In genomic region chr11:134480129-134480652, GRCh38 we compare ENCODE assay signal across 28 cellular contexts.
A peak's percentile ranks its signal among the peaks of the same experiment; 100 is the strongest.
DNase-seq lines count a peak whose midpoint lies in the region; ATAC-seq and TF ChIP-seq lines count a peak whose summit lies in the region.
"Had no signal": no experiment of that assay in that cellular context is flagged by ENCODE, and none has a peak within 500 bp of the region (broad histone marks: within the 10 kb centered on the region; RNA-seq: fewer than 3 reads in every experiment).

No MANE protein-coding gene starts in this region.

- no peaks in the 10 kb centered on the region for H3K79me1 ChIP-seq in trophoblast cell (ENCODE audit: low read length)

- H3K4me3 ChIP-seq in trophoblast cell (ENCODE audit: low read depth, low read length) = no peak overlapping the region
- H3K4me3 ChIP-seq: K562, SJSA1 had no signal

- H3K4me1 Mint-ChIP-seq in glutamatergic neuron (ENCODE audit: low read depth, unreplicated experiment) = peaks cover 73% of the 10 kb centered on the region
- H3K4me1 Mint-ChIP-seq: B cell had no signal

- no peak overlapping the region for H2BK120ac ChIP-seq in trophoblast cell (ENCODE audit: insufficient read depth, low read length, poor library complexity)

- H3K4ac ChIP-seq in trophoblast cell (ENCODE audit: low read depth, low read length) = no peak overlapping the region

- no peak overlapping the region for H3K4me2 ChIP-seq in trophoblast cell (ENCODE audit: low read length)

- peaks cover 4% of the 10 kb centered on the region for H3K36me3 Mint-ChIP-seq in glutamatergic neuron (ENCODE audit: unreplicated experiment)
- H3K36me3 Mint-ChIP-seq: CD8-positive, alpha-beta T cell had no signal

- H3K36me3 ChIP-seq in trophoblast cell (ENCODE audit: control insufficient read depth in 1 of 2, insufficient read depth in 2 of 2, low read length in 2 of 2) = no peaks in the 10 kb centered on the region
- H3K36me3 ChIP-seq: SJSA1 had no signal

- H3K27ac ChIP-seq in trophoblast cell (ENCODE audit: low read depth, low read length) = no peak overlapping the region
- H3K27ac ChIP-seq: 22Rv1, C4-2B, SJSA1 had no signal

- peaks cover 23% of the 10 kb centered on the region for H3K27me3 Mint-ChIP-seq in glutamatergic neuron (ENCODE audit: unreplicated experiment)

- H3K14ac ChIP-seq in trophoblast cell (ENCODE audit: low read length) = no peak overlapping the region

- H3K9me3 ChIP-seq in trophoblast cell (ENCODE audit: insufficient read depth, low read depth, low read length) = no peaks in the 10 kb centered on the region
- H3K9me3 ChIP-seq: Caco-2, SJSA1 had no signal

- H3K23ac ChIP-seq in trophoblast cell (ENCODE audit: low read length) = no peak overlapping the region

- H2BK5ac ChIP-seq in trophoblast cell (ENCODE audit: low read depth, low read length, poor library complexity) = no peak overlapping the region

- H2BK12ac ChIP-seq in trophoblast cell (ENCODE audit: low read length) = no peak overlapping the region

- no CpG with 5 or more reads among the region's 5 CpGs for WGBS in trophoblast cell (ENCODE audit: extremely low coverage, insufficient coverage, insufficient read length)

- H3K9me3 Mint-ChIP-seq in glutamatergic neuron (ENCODE audit: unreplicated experiment) = peaks cover 17% of the 10 kb centered on the region
- H3K9me3 Mint-ChIP-seq: CD8-positive, alpha-beta T cell had no signal

- H3K4me1 ChIP-seq in trophoblast cell (ENCODE audit: control insufficient read depth in 1 of 2, insufficient read depth in 2 of 2, low read length in 2 of 2) = peaks cover 2 to 10% of the 10 kb centered on the region in 2 experiments
- H3K4me1 ChIP-seq: Caco-2, SJSA1 had no signal

- no peak overlapping the region for H2AFZ ChIP-seq in trophoblast cell (ENCODE audit: insufficient read depth, low read length, poor library complexity)

- H3K4me3 Mint-ChIP-seq in glutamatergic neuron (ENCODE audit: unreplicated experiment) = peak overlapping the region; percentile 62
- H3K4me3 Mint-ChIP-seq: B cell; CD8-positive, alpha-beta T cell; HFFc6 had no signal

- H2AK5ac ChIP-seq in trophoblast cell (ENCODE audit: low read length) = no peak overlapping the region

- no peak for ATAC-seq in GM21390 (IDR thresholded peaks at IDR 0.05; ENCODE audit: unreplicated experiment)
- ATAC-seq: CD8-positive, alpha-beta T cell; K562 had no signal

- H3K9ac ChIP-seq in trophoblast cell (ENCODE audit: low read length) = no peak overlapping the region

- H3K18ac ChIP-seq in trophoblast cell (ENCODE audit: low read length) = no peak overlapping the region

- H4K8ac ChIP-seq in trophoblast cell (ENCODE audit: low read depth, low read length) = no peak overlapping the region

- no peaks in the 10 kb centered on the region for H3K27me3 ChIP-seq in trophoblast cell (ENCODE audit: insufficient read depth, low read length)
- H3K27me3 ChIP-seq: SJSA1 had no signal

- H3K27ac Mint-ChIP-seq in glutamatergic neuron (ENCODE audit: unreplicated experiment) = peak overlapping the region; percentile 99
- H3K27ac Mint-ChIP-seq: B cell; CD8-positive, alpha-beta T cell; HFFc6 had no signal

- no peak for TF ChIP-seq CTCF in glutamatergic neuron (IDR thresholded peaks at IDR 0.05; ENCODE audit: partially characterized antibody, unreplicated experiment)

- H4K91ac ChIP-seq in trophoblast cell (ENCODE audit: low read depth, low read length) = no peak overlapping the region

- H4K12ac ChIP-seq in trophoblast cell (ENCODE audit: low read depth, low read length) = no peak overlapping the region

- H3K79me2 ChIP-seq in trophoblast cell (ENCODE audit: control insufficient read depth, insufficient read depth, low read length, poor library complexity) = no peaks in the 10 kb centered on the region

- peak; percentile 53 for DNase-seq in DMS 273 (lab: John Stamatoyannopoulos, UW; ENCODE audit: unreplicated experiment)
- no peak for DNase-seq in DMS 273 treated with DMSO at 0.1 percent for 48 hours (lab: John Stamatoyannopoulos, UW)
- DNase-seq in NCI-H69 (lab: John Stamatoyannopoulos, UW) = peak; percentile 18
- DNase-seq in glutamatergic neuron = peak; percentile 83
- peak; percentile 19 to 22 for DNase-seq in trophoblast cell
- no peak for DNase-seq in stimulated activated CD4-positive, alpha-beta T cell treated with anti-CD3 and anti-CD28 coated beads, Interleukin-12 subunit alpha, Interleukin-12 subunit beta, amount 100 ng/mL, for 4 hours
- DNase-seq in activated T-cell treated with anti-CD3 and anti-CD28 coated beads for 4 hours = no peak
- DNase-seq: CD8-positive, alpha-beta T cell; DMS79 treated with DMSO at 0.1 percent for 48 hours; GF-D8; H7; HFFc6; Kasumi-1; MV-4-11; NCI-H1105; NCI-H1436 treated with DMSO at 0.1 percent for 48 hours; NCI-H2029; NCI-H446; NCI-H526 treated with DMSO at 0.1 percent for 48 hours; Right ventricle myocardium superior; RPMI8226 had no signal

Comparison
In these comparisons a context has a peak if more than half of its experiments do, and no peak if none do; other contexts are left out.
1. DNase-seq: peak in DMS 273 (single experiment), NCI-H69 (single experiment), glutamatergic neuron (single experiment) and trophoblast cell (2 of 2); none in DMS 273 treated with DMSO at 0.1 percent for 48 hours (single experiment), stimulated activated CD4-positive, alpha-beta T cell treated with anti-CD3 and anti-CD28 coated beads, Interleukin-12 subunit alpha, Interleukin-12 subunit beta, amount 100 ng/mL, for 4 hours (single experiment) and activated T-cell treated with anti-CD3 and anti-CD28 coated beads for 4 hours (single experiment).